In genomic region chr4:16809064-16809463, GRCh38 we compare ENCODE assay signal across 27 cellular contexts.
"Had no signal": no experiment of that assay in that cellular context is flagged by ENCODE, and none has a peak within 500 bp of the region (broad histone marks: within the 10 kb centered on the region; RNA-seq: fewer than 3 reads in every experiment).

No MANE protein-coding gene starts in this region.

- H3K27me3 ChIP-seq: stomach, suprapubic skin, testis, thyroid gland, tibial artery, tibial nerve, transverse colon, upper lobe of left lung, upper lobe of right lung, uterus, vagina had no signal

- FAIRE-seq: urothelium cell line had no signal

- DNase-seq: stimulated activated CD4-positive, alpha-beta T cell treated with anti-CD3 and anti-CD28 coated beads, Interleukin-2, amount 100 ng/mL, for 48 hours; stimulated activated CD4-positive, alpha-beta T cell treated with anti-CD3 and anti-CD28 coated beads, Interleukin-4, amount 100 ng/mL, for 1 hour; stimulated activated CD4-positive, alpha-beta T cell treated with anti-CD3 and anti-CD28 coated beads, Interleukin-4, amount 100 ng/mL, for 24 hours; stimulated activated CD4-positive, alpha-beta T cell treated with anti-CD3 and anti-CD28 coated beads, Interleukin-4, amount 100 ng/mL, for 4 hours; stimulated activated CD8-positive, alpha-beta memory T cell treated with anti-CD3 and anti-CD28 coated beads, Interleukin-4, amount 100 ng/mL, for 48 hours; stimulated activated naive B cell treated with anti-CD40 and anti-IgM and Interleukin-4, amounts not matched to agents 10 μg/mL and 1 μg/mL and 100 μg/mL, for 72 hours; stimulated activated naive CD4-positive, alpha-beta T cell; stimulated activated naive CD4-positive, alpha-beta T cell treated with Interleukin-2 at 50 U/mL for 16 hours; stimulated activated naive CD8-positive, alpha-beta T cell treated with anti-CD3 and anti-CD28 coated beads, Interleukin-15, amount 100 ng/mL, for 72 hours; stimulated activated naive CD8-positive, alpha-beta T cell treated with anti-CD3 and anti-CD28 coated beads, Interleukin-15, Interleukin-2, amounts not matched to agents 100 U/mL and 50 U/mL, for 24 hours; stomach; substantia nigra; testis; thyroid gland; tibial artery; transverse colon; trophoblast cell; upper lobe of left lung; upper lobe of right lung; uterus had no signal

- H3K4me1 ChIP-seq: stomach, suprapubic skin, testis, thyroid gland, tibial artery, tibial nerve, transverse colon, vagina had no signal

- H3K4me3 ChIP-seq: stomach, suprapubic skin, testis, thoracic aorta, thyroid gland, tibial artery, tibial nerve, transverse colon, upper lobe of left lung, upper lobe of right lung, uterus, vagina had no signal

- H3K9me3 ChIP-seq: stomach, suprapubic skin, testis, thoracic aorta, thyroid gland, tibial artery, transverse colon, upper lobe of left lung, upper lobe of right lung, uterus, vagina had no signal

- H3K27ac ChIP-seq: stomach, suprapubic skin, testis, thoracic aorta, thyroid gland, tibial artery, tibial nerve, transverse colon, upper lobe of right lung, uterus, vagina had no signal

- ATAC-seq: stimulated activated effector memory CD8-positive, alpha-beta T cell treated with anti-CD3 and anti-CD28 coated beads, Interleukin-12 subunit alpha, Interleukin-12 subunit beta, amount 100 ng/mL, for 72 hours; stimulated activated memory B cell treated with anti-CD40 and anti-IgM and Interleukin-4, amounts not matched to agents 10 μg/mL and 1 μg/mL and 100 μg/mL, for 72 hours; stimulated activated naive B cell treated with anti-CD40 and anti-IgM and Interleukin-4, amounts not matched to agents 10 μg/mL and 1 μg/mL and 100 μg/mL, for 72 hours; stimulated activated naive CD8-positive, alpha-beta T cell treated with anti-CD3 and anti-CD28 coated beads, Interleukin-15, amount 100 ng/mL, for 72 hours; stimulated activated naive CD8-positive, alpha-beta T cell treated with anti-CD3 and anti-CD28 coated beads, Interleukin-15, Interleukin-2, amounts not matched to agents 100 U/mL and 50 U/mL, for 24 hours; upper lobe of right lung had no signal

- H3K36me3 ChIP-seq: stomach, suprapubic skin, thoracic aorta, thyroid gland, tibial artery, tibial nerve, transverse colon, upper lobe of left lung, upper lobe of right lung, uterus, vagina had no signal
